8 cellular contexts compared by ENCODE assay signal in the genomic region with DNA sequence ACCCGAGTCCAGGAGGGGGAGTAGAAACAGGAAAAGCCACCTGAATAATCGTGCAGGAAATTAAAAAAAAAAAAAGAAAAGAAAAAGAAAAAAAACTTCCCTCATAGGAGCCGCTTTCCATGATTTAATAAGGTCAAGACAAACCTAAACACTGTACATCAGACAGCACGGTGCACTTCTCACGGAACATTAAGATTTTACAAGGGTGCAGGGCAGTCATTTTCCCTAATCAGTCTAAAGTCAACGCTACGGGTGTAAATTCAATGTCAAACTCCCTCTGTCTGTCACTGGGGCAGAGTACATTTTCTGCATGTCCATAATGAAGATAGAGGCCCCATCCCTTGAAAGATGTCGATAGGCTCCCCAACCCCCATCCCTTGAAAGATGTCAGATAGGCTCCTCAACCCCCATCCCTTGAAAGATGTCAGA.
A peak's percentile ranks its signal among the peaks of the same experiment; 100 is the strongest.
DNase-seq lines count a peak whose midpoint lies in the region; ATAC-seq, FAIRE-seq and TF ChIP-seq lines count a peak whose summit lies in the region.

No MANE protein-coding gene starts in this region.

- POLR2A ChIA-PET in GM12878 (lab: Charles Lee) = interaction anchor here (0.7 kb wide), 1 partner anchor 908 kb away, joined by 4 read pairs; no protein-coding TSS in a partner anchor

- no peak for ATAC-seq in GM12878

- H4K20me1 ChIP-seq in GM12878 (ENCODE audit: control insufficient read depth, insufficient read depth) = no peaks in the 10 kb centered on the region

- TF ChIP-seq CTCF in GM12878 (IDR thresholded peaks at IDR 0.05 in 2 of 3, conservative IDR thresholded peaks at IDR 0.05 in 1 of 3; ENCODE audit: control insufficient read depth in 2 of 3, extremely low read depth in 1 of 3, insufficient read depth in 1 of 3, low read depth in 3 of 3, low read length in 3 of 3) (no peak), thyroid gland (IDR thresholded peaks at IDR 0.05) (no peak)

- no peak for TF ChIP-seq POLR2A in GM12878 (IDR thresholded peaks at IDR 0.05; ENCODE audit: low read depth, low read length)
- TF ChIP-seq POLR2A in thyroid gland (IDR thresholded peaks at IDR 0.05) = no peak

- no peak overlapping the region for H2AFZ ChIP-seq in GM12878 (ENCODE audit: control insufficient read depth, low read depth, low read length)

- H3K9ac ChIP-seq in GM12878 (ENCODE audit: control insufficient read depth, insufficient read depth, low read length) = no peak overlapping the region

- no peak for FAIRE-seq in GM12878 (lab: Jason Lieb, UNC)

- H3K4me1 Mint-ChIP-seq in T-helper 2 cell treated with Interferon-gamma antibody and Interleukin-4, amounts not matched to agents 5 μg/mL and 100 μg/mL, for 36 hours (ENCODE audit: low read depth) = peaks cover 17% of the 10 kb centered on the region

- 3% methylated on average over 8 of the region's 8 CpGs for WGBS in GM12878 (ENCODE audit: insufficient coverage, insufficient replicate concordance, low lambda C conversion rate, missing lambda C conversion rate)
- 4% methylated on average over 8 of the region's 8 CpGs for WGBS in thyroid gland, 2 donors

- H3K36me3 Mint-ChIP-seq in T-helper 2 cell treated with Interferon-gamma antibody and Interleukin-4, amounts not matched to agents 5 μg/mL and 100 μg/mL, for 36 hours (ENCODE audit: low read depth) = peaks cover 2% of the 10 kb centered on the region

- H3K4me3 Mint-ChIP-seq in T-helper 2 cell treated with Interferon-gamma antibody and Interleukin-4, amounts not matched to agents 5 μg/mL and 100 μg/mL, for 36 hours = peak overlapping the region; percentile 88

- CTCF ChIA-PET in GM12878 (lab: Yijun Ruan, JAX) = interaction anchor here (0.6 kb wide), 1 partner anchor 240 kb away, joined by 3 read pairs; no protein-coding TSS in a partner anchor

- no peak for DNase-seq in T-helper 2 cell treated with Interferon-gamma antibody and Interleukin-4, amounts not matched to agents 5 μg/mL and 100 μg/mL, for 36 hours (ENCODE audit: low spot score)
- no peak for DNase-seq in T-helper 2 cell
- no peak for DNase-seq in GM12878 (ENCODE audit: low read depth, low spot score)
- DNase-seq in thyroid gland = no peak
- no peak for DNase-seq in posterior cingulate gyrus
- DNase-seq in activated CD4-positive, CD25-positive, alpha-beta regulatory T cell (lab: John Stamatoyannopoulos, UW) = no peak
- no peak for DNase-seq in SIG-M5 (lab: John Stamatoyannopoulos, UW)

- BruUV-seq in GM12878 (replicated peaks; lab: Mats Ljungman, UMichigan) = no TSS peak

- peak overlapping the region; percentile 91; the same call in 1 of the 2 replicates for H3K4me2 ChIP-seq in GM12878 (ENCODE audit: control insufficient read depth, insufficient read depth)

- SMC1A ChIA-PET in GM12878 (lab: Charles Lee; ENCODE audit: uncharacterized antibody, unreplicated experiment) = no interaction called here

- intact Hi-C loops in GM12878 (cut with micrococcal nuclease; ENCODE audit: unreplicated experiment) = no loop called here
- intact Hi-C loops in thyroid gland (cut with DNase I) = no loop called here
- intact Hi-C loops in posterior cingulate gyrus (cut with DNase I) = loop anchor here (2.0 kb wide), 1 partner anchor 82 kb away; no protein-coding TSS in a partner anchor

- H3K36me3 ChIP-seq in GM12878 (ENCODE audit: control insufficient read depth in 2 of 2, insufficient read depth in 2 of 2, low read length in 1 of 2) (no peaks in the 10 kb centered on the region), thyroid gland (no peaks in the 10 kb centered on the region)

- H3K27ac Mint-ChIP-seq in T-helper 2 cell treated with Interferon-gamma antibody and Interleukin-4, amounts not matched to agents 5 μg/mL and 100 μg/mL, for 36 hours = peak overlapping the region; percentile 73

- no peaks in the 10 kb centered on the region for H3K79me2 ChIP-seq in GM12878 (ENCODE audit: control insufficient read depth, insufficient read depth, low read length)

- TF ChIP-seq EP300 in GM12878 (IDR thresholded peaks at IDR 0.05; ENCODE audit: borderline replicate concordance in 1 of 2, control insufficient read depth in 1 of 2, low read depth in 2 of 2, low read length in 2 of 2) = no peak

- H3K4me3 ChIP-seq in GM12878 (peak overlapping the region; percentile 65), thyroid gland (replicated peaks in 1 of 3) (peak overlapping the region; percentile 42 to 89 (median 66))

- H3K9me3 Mint-ChIP-seq in T-helper 2 cell treated with Interferon-gamma antibody and Interleukin-4, amounts not matched to agents 5 μg/mL and 100 μg/mL, for 36 hours = no peaks in the 10 kb centered on the region

- RAD21 ChIA-PET in GM12878 (lab: Charles Lee; ENCODE audit: unreplicated experiment) = no interaction called here

- 0 out of 2 replicates have a peak, but pooled peaks cover 5% of the 10 kb centered on the region for H3K4me1 ChIP-seq in GM12878 (ENCODE audit: control insufficient read depth, insufficient read depth, low read length)
- peaks cover 5 to 11% of the 10 kb centered on the region in 2 donors for H3K4me1 ChIP-seq in thyroid gland

- no peak for TF ChIP-seq RAD21 in GM12878 (IDR thresholded peaks at IDR 0.05; ENCODE audit: insufficient read depth, low read depth, low read length)

- no peak overlapping the region for H3K27ac ChIP-seq in GM12878 (ENCODE audit: control insufficient read depth, insufficient read depth)
- peak overlapping the region; percentile 48 for H3K27ac ChIP-seq in layer of hippocampus (ENCODE audit: low read depth, low read length)
- peak overlapping the region in 2 of 3 donors; percentile 72 to 86 for H3K27ac ChIP-seq in thyroid gland

- in situ Hi-C loops in GM12878 (cut with MboI) = no loop called here

- H3K27me3 Mint-ChIP-seq in T-helper 2 cell treated with Interferon-gamma antibody and Interleukin-4, amounts not matched to agents 5 μg/mL and 100 μg/mL, for 36 hours (ENCODE audit: low read depth) = peaks cover 70% of the 10 kb centered on the region

- peaks cover 7 to 13% of the 10 kb centered on the region in 2 experiments for H3K27me3 ChIP-seq in GM12878 (replicated peaks in 1 of 2; ENCODE audit: control insufficient read depth in 2 of 2, insufficient read depth in 2 of 2, low read length in 1 of 2)
- H3K27me3 ChIP-seq in layer of hippocampus (ENCODE audit: control insufficient read depth, insufficient read depth, low read length) = no peaks in the 10 kb centered on the region
- H3K27me3 ChIP-seq in thyroid gland = no peaks in the 10 kb centered on the region

- H3K9me3 ChIP-seq in GM12878 (replicated peaks; ENCODE audit: control insufficient read depth, insufficient read depth, low read length) = no peaks in the 10 kb centered on the region; the same call in 2 of the 3 replicates
- no peaks in the 10 kb centered on the region for H3K9me3 ChIP-seq in thyroid gland

TF ChIP-seq in GM12878, 131 proteins besides CTCF, POLR2A, EP300 and RAD21 (continues in another document):
- no peak for TF ChIP-seq NR2C2 (IDR thresholded peaks at IDR 0.05; ENCODE audit: borderline replicate concordance, control insufficient read depth, insufficient read length, low read depth)
- TF ChIP-seq ZNF24 (IDR thresholded peaks at IDR 0.05) = no peak
- TF ChIP-seq SMARCA5 (IDR thresholded peaks at IDR 0.05) = no peak
- TF ChIP-seq CREM (IDR thresholded peaks at IDR 0.05; ENCODE audit: low read depth) = no peak
- no peak for TF ChIP-seq ZNF274 (IDR thresholded peaks at IDR 0.05; ENCODE audit: insufficient read depth, insufficient read length)
- TF ChIP-seq MEF2A (IDR thresholded peaks at IDR 0.05; ENCODE audit: insufficient read depth, low read depth, low read length) = no peak
- TF ChIP-seq POU2F2 (IDR thresholded peaks at IDR 0.05; ENCODE audit: borderline replicate concordance, low read depth, low read length) = no peak
- no peak for TF ChIP-seq TAF1 (IDR thresholded peaks at IDR 0.05; ENCODE audit: borderline replicate concordance, low read depth, low read length)
- no peak for TF ChIP-seq FOS (IDR thresholded peaks at IDR 0.05; ENCODE audit: borderline replicate concordance, extremely low read depth, insufficient read length)
- TF ChIP-seq LARP7 (IDR thresholded peaks at IDR 0.05) = no peak
- TF ChIP-seq IRF4 (IDR thresholded peaks at IDR 0.05; ENCODE audit: low read depth, low read length) = no peak
- no peak for TF ChIP-seq CBFB (IDR thresholded peaks at IDR 0.05; ENCODE audit: low read depth)
- no peak for TF ChIP-seq ZSCAN29 (IDR thresholded peaks at IDR 0.05)
- TF ChIP-seq KDM1A (IDR thresholded peaks at IDR 0.05; ENCODE audit: borderline replicate concordance) = no peak
- no peak for TF ChIP-seq BMI1 (IDR thresholded peaks at IDR 0.05; ENCODE audit: borderline replicate concordance)
- TF ChIP-seq, protein P1, sequence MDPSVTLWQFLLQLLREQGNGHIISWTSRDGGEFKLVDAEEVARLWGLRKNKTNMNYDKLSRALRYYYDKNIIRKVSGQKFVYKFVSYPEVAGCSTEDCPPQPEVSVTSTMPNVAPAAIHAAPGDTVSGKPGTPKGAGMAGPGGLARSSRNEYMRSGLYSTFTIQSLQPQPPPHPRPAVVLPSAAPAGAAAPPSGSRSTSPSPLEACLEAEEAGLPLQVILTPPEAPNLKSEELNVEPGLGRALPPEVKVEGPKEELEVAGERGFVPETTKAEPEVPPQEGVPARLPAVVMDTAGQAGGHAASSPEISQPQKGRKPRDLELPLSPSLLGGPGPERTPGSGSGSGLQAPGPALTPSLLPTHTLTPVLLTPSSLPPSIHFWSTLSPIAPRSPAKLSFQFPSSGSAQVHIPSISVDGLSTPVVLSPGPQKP (IDR thresholded peaks at IDR 0.05; ENCODE audit: low read depth, low read length) = no peak
- no peak for TF ChIP-seq BACH1 (IDR thresholded peaks at IDR 0.05; ENCODE audit: borderline replicate concordance)
- TF ChIP-seq MYC (IDR thresholded peaks at IDR 0.05; ENCODE audit: insufficient read depth, insufficient read length, insufficient replicate concordance, low read length, severe bottlenecking) = no peak
